Comparison of ENCODE assay signal across 8 cellular contexts in genomic region chr6:26556263-26557070, GRCh38. TPM values are rescaled to one million over a fixed set of nuclear protein-coding genes. Genes with fewer than 3 reads are reported as not detected.
DNase-seq lines count a peak whose midpoint lies in the region; ATAC-seq and TF ChIP-seq lines count a peak whose summit lies in the region.

No MANE protein-coding gene starts in this region.

- TF ChIP-seq POLR2A in HCT116 (IDR thresholded peaks at IDR 0.05; ENCODE audit: borderline replicate concordance, extremely low read depth, insufficient read depth, insufficient read length) (no peak), body of pancreas (IDR thresholded peaks at IDR 0.05) (no peak)

- DNase-seq in CD4-positive, alpha-beta T cell: peak in 1 of 10 experiments; percentile 30
- DNase-seq in HCT116 (ENCODE audit: low read depth, low spot score): peak; percentile 84
- peak; percentile 67 for DNase-seq in OCI-M2 (lab: John Stamatoyannopoulos, UW; ENCODE audit: unreplicated experiment)
- peak in 3 of 4 donors; percentile 34 to 55 (median 51) for DNase-seq in body of pancreas
- no peak for DNase-seq in NCI-H1105 treated with DMSO at 0.1 percent for 48 hours (lab: John Stamatoyannopoulos, UW)

- peak overlapping the region; percentile 83 for H3K4me3 Mint-ChIP-seq in CD4-positive, alpha-beta T cell

- H3K36me3 ChIP-seq in HCT116 (ENCODE audit: control insufficient read depth in 1 of 2, insufficient read depth in 2 of 2, low read length in 2 of 2) (no peaks in the 10 kb centered on the region), body of pancreas (replicated peaks in 1 of 2; ENCODE audit: insufficient read depth in 1 of 2, low read depth in 2 of 2) (no peaks in the 10 kb centered on the region), mesodermal cell (ENCODE audit: control insufficient read depth, insufficient read depth, low read length) (no peaks in the 10 kb centered on the region)

- no peaks in the 10 kb centered on the region for H3K9me3 ChIP-seq in CD4-positive, alpha-beta T cell (ENCODE audit: control insufficient read depth, low read length)
- H3K9me3 ChIP-seq in HCT116 (ENCODE audit: control insufficient read depth in 1 of 2, insufficient read depth in 1 of 2, low read depth in 1 of 2, low read length in 2 of 2) (no peaks in the 10 kb centered on the region), body of pancreas (no peaks in the 10 kb centered on the region), mesodermal cell (ENCODE audit: control insufficient read depth, low read length) (no peaks in the 10 kb centered on the region)

- H3K9me2 ChIP-seq in HCT116 (ENCODE audit: insufficient read depth): no peaks in the 10 kb centered on the region

- no peaks in the 10 kb centered on the region for H4K20me1 ChIP-seq in HCT116 (ENCODE audit: insufficient read depth)

- no peak for ATAC-seq in CD4-positive, alpha-beta T cell (ENCODE audit: poor library complexity)
- peak; percentile 77 for ATAC-seq in HCT116
- ATAC-seq in body of pancreas: no peak
- ATAC-seq in GM18517 (IDR thresholded peaks at IDR 0.05; ENCODE audit: unreplicated experiment): no peak
- ATAC-seq in HG02798 (IDR thresholded peaks at IDR 0.05; ENCODE audit: poor library complexity, unreplicated experiment): no peak

- peaks cover 10% of the 10 kb centered on the region for H3K36me3 Mint-ChIP-seq in CD4-positive, alpha-beta T cell (ENCODE audit: low read depth)

- peaks cover 8% of the 10 kb centered on the region for H3K27me3 Mint-ChIP-seq in CD4-positive, alpha-beta T cell

- H3K4me1 ChIP-seq in HCT116 (ENCODE audit: control insufficient read depth in 1 of 2, insufficient read depth in 2 of 2, low read length in 2 of 2) (peaks cover 14 to 38% of the 10 kb centered on the region in 2 experiments), body of pancreas (peaks cover 22% of the 10 kb centered on the region), mesodermal cell (ENCODE audit: control insufficient read depth, insufficient read depth, low read length, poor library complexity, severe bottlenecking) (no peaks in the 10 kb centered on the region)

- 36 to 38% methylated on average over 16 of the region's 16 CpGs for WGBS in body of pancreas, 2 donors
- 10 to 13% methylated on average over 10 of the region's 16 CpGs for WGBS in mesodermal cell (ENCODE audit: insufficient coverage in 2 of 2), 2 experiments

- no peak overlapping the region for H3K9ac ChIP-seq in HCT116 (ENCODE audit: low read length)

- intact Hi-C loops in CD4-positive, alpha-beta T cell (cut with DNase I, micrococcal nuclease): no loop called here
- intact Hi-C loops in HCT116 (cut with micrococcal nuclease): loop anchor here (1.0 to 5.0 kb wide), 2 partner anchors 12 to 224 kb away; no protein-coding TSS in a partner anchor
- intact Hi-C loops in body of pancreas (cut with DNase I): no loop called here

- H3K79me2 ChIP-seq in HCT116 (ENCODE audit: insufficient read depth, low read length): no peaks in the 10 kb centered on the region

- H3K4me3 ChIP-seq in HCT116 (replicated peaks in 1 of 2; ENCODE audit: low read depth in 1 of 2, low read length in 2 of 2): no peak overlapping the region
- no peak overlapping the region for H3K4me3 ChIP-seq in body of pancreas
- peak overlapping the region; percentile 56 for H3K4me3 ChIP-seq in mesodermal cell (ENCODE audit: extremely low read depth, insufficient read depth, low read length, poor library complexity, severe bottlenecking)

- no peak overlapping the region for H3K27ac ChIP-seq in CD4-positive, alpha-beta T cell (ENCODE audit: low read depth, low read length)
- H3K27ac ChIP-seq in HCT116 (ENCODE audit: low read depth, low read length) (peak overlapping the region; percentile 46; the same call in 1 of the 2 replicates), body of pancreas (no peak overlapping the region), mesodermal cell (ENCODE audit: low read depth, low read length, severe bottlenecking) (peak overlapping the region; percentile 17)

- peak overlapping the region; percentile 85 for H3K27ac Mint-ChIP-seq in CD4-positive, alpha-beta T cell

- H3K9me3 Mint-ChIP-seq in CD4-positive, alpha-beta T cell: no peaks in the 10 kb centered on the region

- TF ChIP-seq CTCF in CD4-positive, alpha-beta T cell (IDR thresholded peaks at IDR 0.05): no peak
- no peak for TF ChIP-seq CTCF in HCT116 (IDR thresholded peaks at IDR 0.05 in 2 of 3, conservative IDR thresholded peaks at IDR 0.05 in 1 of 3; ENCODE audit: borderline replicate concordance in 1 of 3, insufficient read depth in 1 of 3, low read depth in 2 of 3, low read length in 2 of 3)
- no peak for TF ChIP-seq CTCF in body of pancreas (IDR thresholded peaks at IDR 0.05)

- CTCF ChIA-PET in CD4-positive, alpha-beta T cell (lab: Charles Lee): interaction anchor here (0.8 to 1.6 kb wide), 2 partner anchors 39 to 215 kb away, joined by 3 to 4 read pairs; no protein-coding TSS in a partner anchor
- CTCF ChIA-PET in HCT116 (lab: Charles Lee): interaction anchor here (0.6 to 1.4 kb wide), 6 partner anchors 12 to 242 kb away, joined by 3 to 6 read pairs (median 4); partner anchors contain the start of gene HMGN4

- peak overlapping the region; percentile 22; the same call in 1 of the 2 replicates for H3K4me2 ChIP-seq in HCT116 (ENCODE audit: low read length)

- H3K27me3 ChIP-seq in CD4-positive, alpha-beta T cell (ENCODE audit: control insufficient read depth, insufficient read depth, low read length): no peaks in the 10 kb centered on the region
- no peaks in the 10 kb centered on the region for H3K27me3 ChIP-seq in HCT116 (ENCODE audit: insufficient read depth, low read length)
- H3K27me3 ChIP-seq in body of pancreas: no peaks in the 10 kb centered on the region

- peak overlapping the region; percentile 46 for H2AFZ ChIP-seq in HCT116 (ENCODE audit: low read depth, low read length, poor library complexity, severe bottlenecking)

- no peak for TF ChIP-seq RAD21 in HCT116 (IDR thresholded peaks at IDR 0.05; ENCODE audit: low read depth)

- POLR2A ChIA-PET in CD4-positive, alpha-beta T cell (lab: Charles Lee): interaction anchor here (0.6 to 7.2 kb wide), 7 partner anchors 10 to 272 kb away, joined by 3 to 113 read pairs (median 5); partner anchors contain the start of gene HMGN4
- POLR2A ChIA-PET in HCT116 (lab: Charles Lee): interaction anchor here (0.8 to 1.4 kb wide), 7 partner anchors 11 to 591 kb away, joined by 3 to 7 read pairs (median 4); partner anchors contain the start of gene HMGN4

- RAD21 ChIA-PET in HCT116 (lab: Charles Lee; ENCODE audit: low non-redundant PET in 1 of 2, low total read pairs in 2 of 2, uncharacterized antibody in 2 of 2, unreplicated experiment in 2 of 2): interaction anchor here (0.6 kb wide), 2 partner anchors 13 to 15 kb away, joined by 3 to 7 read pairs; no protein-coding TSS in a partner anchor

- BruUV-seq in HCT116 (replicated peaks; lab: Mats Ljungman, UMichigan): TSS peak; percentile 100

- peaks cover 16% of the 10 kb centered on the region for H3K4me1 Mint-ChIP-seq in CD4-positive, alpha-beta T cell (ENCODE audit: low read depth)

TF ChIP-seq in HCT116, 20 proteins besides CTCF, POLR2A, EP300 and RAD21 (continues in another document):
- TF ChIP-seq SP1 (IDR thresholded peaks at IDR 0.05; ENCODE audit: low read depth) (peak; percentile 23; the same call in 1 of the 2 replicates), CBX3 (IDR thresholded peaks at IDR 0.05; ENCODE audit: low read depth) (peak; percentile 76; the same call in 1 of the 2 replicates), SRF (IDR thresholded peaks at IDR 0.05; ENCODE audit: low read depth) (peak; percentile 35; the same call in 1 of the 2 replicates), SIN3A (IDR thresholded peaks at IDR 0.05; ENCODE audit: low read depth) (no peak), ATF3 (IDR thresholded peaks at IDR 0.05) (peak; percentile 98), JUND (IDR thresholded peaks at IDR 0.05) (no peak), ZBTB33 (IDR thresholded peaks at IDR 0.05; ENCODE audit: extremely low read depth, insufficient replicate concordance, low read length) (no peak)

RNA-seq across cellular contexts. Expression of gene HMGN4, which starts 18.3 kb away (rescaled TPM):
- 10 to 100 TPM; 22.7 to 24.8 TPM for total RNA-seq in CD4-positive, alpha-beta T cell
- total RNA-seq in HCT116 (2021; ENCODE audit: unreplicated experiment) (73.8 TPM), body of pancreas (10 to 100 TPM; 24.4 to 37.1 TPM)
- 48.2 and 64.6 TPM in 2 replicates for polyA plus RNA-seq in HCT116 (2012)
- 67.9 TPM for polyA plus RNA-seq in mesodermal cell (2013, experiment 1 of 2)
- polyA plus RNA-seq in mesodermal cell (2013, experiment 2 of 2): 65.0 TPM

RNA-seq across cellular contexts. Expression of gene ABT1, which starts 40.3 kb away (rescaled TPM):
- total RNA-seq in CD4-positive, alpha-beta T cell: 10 to 100 TPM; 39.8 to 40.4 TPM
- total RNA-seq in HCT116 (2021; ENCODE audit: unreplicated experiment) (26.7 TPM), body of pancreas (1 to 10 TPM; 3.0 to 8.8 TPM)
- polyA plus RNA-seq in HCT116 (2012): 21.8 and 22.1 TPM in 2 replicates
- polyA plus RNA-seq in mesodermal cell (2013, experiment 1 of 2): 20.4 TPM
- 19.2 TPM for polyA plus RNA-seq in mesodermal cell (2013, experiment 2 of 2)

RNA-seq across cellular contexts. Expression of gene BTN1A1, which starts 56.4 kb away (rescaled TPM):
- total RNA-seq in CD4-positive, alpha-beta T cell: not detected
- 0.32 TPM for total RNA-seq in HCT116 (2021; ENCODE audit: unreplicated experiment)
- 0.15 and 0.33 TPM in 2 replicates for polyA plus RNA-seq in HCT116 (2012)
- not detected for total RNA-seq in body of pancreas
- not detected for polyA plus RNA-seq in mesodermal cell (2013, experiment 1 of 2)
- not detected for polyA plus RNA-seq in mesodermal cell (2013, experiment 2 of 2)

Comparison
In these comparisons a context has a peak if more than half of its experiments do, and no peak if none do; other contexts are left out.
1. H3K27ac ChIP-seq: peak in HCT116 (single experiment) and mesodermal cell (single experiment); none in CD4-positive, alpha-beta T cell (single experiment) and body of pancreas (0 of 4).